ENCODE assay signal across 27 cellular contexts in the genomic region with DNA sequence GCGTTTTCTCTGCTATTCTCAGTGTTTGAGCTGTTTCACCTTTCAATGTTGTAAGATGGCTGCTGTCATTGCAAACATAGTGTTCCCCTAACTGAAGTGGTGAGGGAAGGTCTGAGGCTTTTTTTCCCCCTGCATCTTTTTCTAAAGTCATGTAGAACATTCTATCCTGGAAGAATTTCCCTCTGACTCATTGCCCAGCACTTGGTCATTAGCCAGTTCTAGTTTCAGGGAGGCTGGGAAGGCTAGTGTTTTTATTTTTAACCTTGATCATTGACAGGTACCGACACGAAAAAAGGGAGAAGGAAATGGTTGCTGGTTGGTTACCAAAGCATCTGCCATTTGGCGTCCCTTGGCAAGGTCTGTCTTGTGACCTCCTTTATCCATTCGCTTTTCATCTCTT. TPM values are rescaled to one million over a fixed set of nuclear protein-coding genes. Genes with fewer than 3 reads are reported as not detected.
A peak's percentile ranks its signal among the peaks of the same experiment; 100 is the strongest.
DNase-seq lines count a peak whose midpoint lies in the region; ATAC-seq and TF ChIP-seq lines count a peak whose summit lies in the region.
"Had no signal": no experiment of that assay in that cellular context is flagged by ENCODE, and none has a peak within 500 bp of the region (broad histone marks: within the 10 kb centered on the region; RNA-seq: fewer than 3 reads in every experiment).

No MANE protein-coding gene starts in this region.

- H3K27me3 Mint-ChIP-seq in activated naive CD8-positive, alpha-beta T cell treated with anti-CD3 and anti-CD28 coated beads for 36 hours, result peaks cover 21% of the 10 kb centered on the region

- no peaks in the 10 kb centered on the region for H3K4me1 ChIP-seq in lung (ENCODE audit: control insufficient read depth in 2 of 2, insufficient read depth in 2 of 2, low read length in 2 of 2)
- H3K4me1 ChIP-seq: SJCRH30, testis had no signal

- H3K27me3 ChIP-seq in lung (ENCODE audit: control insufficient read depth, insufficient read depth), result no peaks in the 10 kb centered on the region
- H3K27me3 ChIP-seq: ascending aorta, SJCRH30, testis had no signal

- ATAC-seq in left ventricle myocardium superior, result peak; percentile 41
- no peak for ATAC-seq in left cardiac atrium
- peak; percentile 34 for ATAC-seq in lung (ENCODE audit: insufficient read depth, low FRiP score)
- no peak for ATAC-seq in activated CD4-positive, CD25-positive, alpha-beta regulatory T cell treated with anti-CD3 and anti-CD28 coated beads, Interleukin-2, amount 50 U/mL, for 24 hours
- no peak for ATAC-seq in HG02798 (IDR thresholded peaks at IDR 0.05; ENCODE audit: poor library complexity, unreplicated experiment)
- no peak for ATAC-seq in GM21528 (IDR thresholded peaks at IDR 0.05; ENCODE audit: low FRiP score, unreplicated experiment)
- ATAC-seq: HCT116; naive thymus-derived CD8-positive, alpha-beta T cell had no signal

- 58 to 75% methylated on average over 5 of the region's 5 CpGs for WGBS in lung, 2 donors

- no peaks in the 10 kb centered on the region for H3K4me1 Mint-ChIP-seq in activated naive CD8-positive, alpha-beta T cell treated with anti-CD3 and anti-CD28 coated beads for 36 hours

- H3K27ac ChIP-seq in epithelial cell of prostate (peak overlapping the region; percentile 20), lung (ENCODE audit: low read depth in 1 of 2, low read length in 1 of 2) (no peak overlapping the region)
- H3K27ac ChIP-seq: SJCRH30, testis had no signal

- no peaks in the 10 kb centered on the region for H3K36me3 Mint-ChIP-seq in activated naive CD8-positive, alpha-beta T cell treated with anti-CD3 and anti-CD28 coated beads for 36 hours
- H3K36me3 Mint-ChIP-seq: activated naive CD8-positive, alpha-beta T cell treated with anti-CD3 and anti-CD28 coated beads, Interleukin-2, amount 10 ng/mL, durations not matched to agents 7 days and 5 days; naive thymus-derived CD8-positive, alpha-beta T cell had no signal

- no peak overlapping the region for H3K4me3 ChIP-seq in lung
- H3K4me3 ChIP-seq: ascending aorta, SJCRH30, testis had no signal

- no peaks in the 10 kb centered on the region for H3K36me3 ChIP-seq in lung (ENCODE audit: control insufficient read depth in 2 of 2, insufficient read depth in 2 of 2, low read length in 2 of 2)
- H3K36me3 ChIP-seq: ascending aorta, SJCRH30 had no signal

- DNase-seq in left ventricle myocardium superior (no peak), left cardiac atrium (no peak), epithelial cell of prostate (ENCODE audit: low read depth, low spot score) (no peak), lung (ENCODE audit: low spot score) (no peak)
- DNase-seq in activated naive CD8-positive, alpha-beta T cell treated with anti-CD3 and anti-CD28 coated beads for 36 hours, result no peak
- DNase-seq: activated CD4-positive, alpha-beta T cell treated with anti-CD3 and anti-CD28 coated beads, Interleukin-2, amount 10 ng/mL, durations not matched to agents 24 days and 14 days; activated gamma-delta T cell; activated naive CD8-positive, alpha-beta T cell treated with anti-CD3 and anti-CD28 coated beads, Interleukin-2, amount 10 ng/mL, durations not matched to agents 7 days and 5 days; Calu3; cerebellar nuclear complex; DMS79; GDM1; IMR-90; naive thymus-derived CD8-positive, alpha-beta T cell; NCI-H1048; NCI-H1694; NCI-H446 treated with DMSO at 0.1 percent for 48 hours; SJCRH30; small intestine; stimulated activated naive CD4-positive, alpha-beta T cell treated with Interleukin-2 at 50 U/mL for 16 hours; T1000; testis had no signal

- H3K9me3 Mint-ChIP-seq in activated naive CD8-positive, alpha-beta T cell treated with anti-CD3 and anti-CD28 coated beads for 36 hours, result no peaks in the 10 kb centered on the region
- H3K9me3 Mint-ChIP-seq: activated CD4-positive, alpha-beta T cell treated with anti-CD3 and anti-CD28 coated beads, Interleukin-2, amount 10 ng/mL, durations not matched to agents 24 days and 14 days; activated naive CD8-positive, alpha-beta T cell treated with anti-CD3 and anti-CD28 coated beads, Interleukin-2, amount 10 ng/mL, durations not matched to agents 7 days and 5 days had no signal

- TF ChIP-seq CTCF in lung (IDR thresholded peaks at IDR 0.05; ENCODE audit: control extremely low read depth, extremely low read depth), result no peak

- no peak overlapping the region for H3K4me3 Mint-ChIP-seq in activated naive CD8-positive, alpha-beta T cell treated with anti-CD3 and anti-CD28 coated beads for 36 hours
- H3K4me3 Mint-ChIP-seq: activated CD4-positive, alpha-beta T cell treated with anti-CD3 and anti-CD28 coated beads, Interleukin-2, amount 10 ng/mL, durations not matched to agents 24 days and 14 days; activated naive CD8-positive, alpha-beta T cell treated with anti-CD3 and anti-CD28 coated beads, Interleukin-2, amount 10 ng/mL, durations not matched to agents 7 days and 5 days; naive thymus-derived CD8-positive, alpha-beta T cell had no signal

- H3K9me3 ChIP-seq in lung (ENCODE audit: control insufficient read depth in 2 of 2, insufficient read depth in 1 of 2, low read length in 1 of 2), result no peaks in the 10 kb centered on the region
- H3K9me3 ChIP-seq: ascending aorta, SJCRH30, testis had no signal

- intact Hi-C loops in left ventricle myocardium superior (cut with micrococcal nuclease), result no loop called here
- intact Hi-C loops in left cardiac atrium (cut with DNase I), result no loop called here

- H3K27ac Mint-ChIP-seq in activated naive CD8-positive, alpha-beta T cell treated with anti-CD3 and anti-CD28 coated beads for 36 hours, result no peak overlapping the region
- H3K27ac Mint-ChIP-seq: activated CD4-positive, alpha-beta T cell treated with anti-CD3 and anti-CD28 coated beads, Interleukin-2, amount 10 ng/mL, durations not matched to agents 24 days and 14 days; activated naive CD8-positive, alpha-beta T cell treated with anti-CD3 and anti-CD28 coated beads, Interleukin-2, amount 10 ng/mL, durations not matched to agents 7 days and 5 days; naive thymus-derived CD8-positive, alpha-beta T cell had no signal

RNA-seq across cellular contexts. Expression of a gene that starts 6.6 kb away (rescaled TPM):
- 0.05 TPM for total RNA-seq in left ventricle myocardium superior
- under 1 TPM; 0.06 to 0.31 TPM for total RNA-seq in left cardiac atrium
- 10 to 100 TPM in 1 of 2 donors, 1 to 10 TPM in 1; 2.0 to 10.7 TPM for total RNA-seq in lung
- under 1 TPM; 0.43 to 0.74 TPM for polyA plus RNA-seq in lung
- total RNA-seq in activated naive CD8-positive, alpha-beta T cell treated with anti-CD3 and anti-CD28 coated beads for 36 hours, result under 1 TPM; 0.04 to 0.30 TPM
- total RNA-seq: IMR-90, SJCRH30 had no signal
- polyA plus RNA-seq: IMR-90 had no signal

Comparison
In these comparisons a context has a peak if more than half of its experiments do, and no peak if none do; other contexts are left out.
1. ATAC-seq: peak in left ventricle myocardium superior (single experiment) and lung (single experiment); none in left cardiac atrium (0 of 2), activated CD4-positive, CD25-positive, alpha-beta regulatory T cell treated with anti-CD3 and anti-CD28 coated beads, Interleukin-2, amount 50 U/mL, for 24 hours (0 of 2), HG02798 (single experiment) and GM21528 (single experiment).